ENCODE assay signal across 10 cellular contexts in genomic region chr7:142808461-142808801, GRCh38. TPM values are rescaled to one million over a fixed set of nuclear protein-coding genes. Genes with fewer than 3 reads are reported as not detected.
A peak's percentile ranks its signal among the peaks of the same experiment; 100 is the strongest.
DNase-seq lines count a peak whose midpoint lies in the region; ATAC-seq lines count a peak whose summit lies in the region.
"Had no signal": no experiment of that assay in that cellular context is flagged by ENCODE, and none has a peak within 500 bp of the region (broad histone marks: within the 10 kb centered on the region; RNA-seq: fewer than 3 reads in every experiment).

No MANE protein-coding gene starts in this region.

- peak overlapping the region; percentile 81 for H3K4me3 Mint-ChIP-seq in activated naive CD8-positive, alpha-beta T cell

- H3K27ac ChIP-seq in BLaER1 treated with 17β-estradiol and CSF1 and Interleukin-3, amounts not matched to agents 10 nM and 100 nM, result peak overlapping the region in 10 of 11 experiments; percentile 15 to 89 (median 74); a peak in 18 of 22 replicates
- no peak overlapping the region for H3K27ac ChIP-seq in neuronal stem cell (replicated peaks; ENCODE audit: low read length)

- peaks cover 12% of the 10 kb centered on the region for H3K36me3 Mint-ChIP-seq in activated naive CD8-positive, alpha-beta T cell

- no peaks in the 10 kb centered on the region for H3K36me3 ChIP-seq in BLaER1 treated with 17β-estradiol and CSF1 and Interleukin-3, amounts not matched to agents 10 nM and 100 nM
- H3K36me3 ChIP-seq in neuronal stem cell (replicated peaks in 1 of 2; ENCODE audit: control insufficient read depth in 2 of 2, insufficient read depth in 2 of 2, low read length in 2 of 2), result no peaks in the 10 kb centered on the region
- H3K36me3 ChIP-seq: thoracic aorta had no signal

- no peak overlapping the region for H2AK5ac ChIP-seq in neuronal stem cell (ENCODE audit: low read depth, low read length)

- no peak overlapping the region for H3K4ac ChIP-seq in neuronal stem cell (ENCODE audit: low read length)

- no peaks in the 10 kb centered on the region for H3K9me3 ChIP-seq in BLaER1 treated with 17β-estradiol and CSF1 and Interleukin-3, amounts not matched to agents 10 nM and 100 nM (replicated peaks in 1 of 11)
- H3K9me3 ChIP-seq in neuronal stem cell (replicated peaks in 1 of 2; ENCODE audit: control insufficient read depth in 2 of 2, insufficient read depth in 1 of 2, low read depth in 1 of 2, low read length in 2 of 2), result no peaks in the 10 kb centered on the region
- H3K9me3 ChIP-seq: thoracic aorta had no signal

- no peak overlapping the region for H4K8ac ChIP-seq in neuronal stem cell (ENCODE audit: low read depth, low read length)

- peaks cover 96% of the 10 kb centered on the region for H3K4me1 Mint-ChIP-seq in activated naive CD8-positive, alpha-beta T cell (ENCODE audit: low read depth)

- H2BK15ac ChIP-seq in neuronal stem cell (ENCODE audit: low read length), result no peak overlapping the region

- H3K27ac Mint-ChIP-seq in activated naive CD8-positive, alpha-beta T cell, result peak overlapping the region; percentile 99

- H3K14ac ChIP-seq in neuronal stem cell (ENCODE audit: low read length), result no peak overlapping the region

- H4K20me1 ChIP-seq in BLaER1 treated with 17β-estradiol and CSF1 and Interleukin-3, amounts not matched to agents 10 nM and 100 nM, result peaks cover 0 to 7% (median 0%) of the 10 kb centered on the region in 11 experiments; a peak in 1 of 22 replicates

- H3K9ac ChIP-seq in BLaER1 treated with 17β-estradiol and CSF1 and Interleukin-3, amounts not matched to agents 10 nM and 100 nM, result peak overlapping the region in 9 of 11 experiments; percentile 23 to 71 (median 44); a peak in 14 of 22 replicates
- no peak overlapping the region for H3K9ac ChIP-seq in neuronal stem cell (ENCODE audit: low read depth, low read length, poor library complexity)

- H3K27me3 Mint-ChIP-seq in activated naive CD8-positive, alpha-beta T cell, result no peaks in the 10 kb centered on the region

- peak overlapping the region in 10 of 11 experiments; percentile 45 to 95 (median 82); a peak in 20 of 22 replicates for H3K4me2 ChIP-seq in BLaER1 treated with 17β-estradiol and CSF1 and Interleukin-3, amounts not matched to agents 10 nM and 100 nM
- H3K4me2 ChIP-seq in neuronal stem cell (ENCODE audit: insufficient read depth, low read length, poor library complexity, severe bottlenecking), result no peak overlapping the region

- no peak overlapping the region for H2BK12ac ChIP-seq in neuronal stem cell (ENCODE audit: low read length)

- no peak overlapping the region for H2AFZ ChIP-seq in neuronal stem cell (ENCODE audit: low read length)

- no peak overlapping the region for H2BK5ac ChIP-seq in neuronal stem cell (ENCODE audit: low read length)

- no peak overlapping the region for H3K18ac ChIP-seq in neuronal stem cell (ENCODE audit: low read length)

- no peak overlapping the region for H3K23ac ChIP-seq in neuronal stem cell (ENCODE audit: low read depth, low read length, poor library complexity)

- no peak overlapping the region for H4K91ac ChIP-seq in neuronal stem cell (ENCODE audit: low read depth, low read length, poor library complexity)

- H3K4me3 ChIP-seq in BLaER1 treated with 17β-estradiol and CSF1 and Interleukin-3, amounts not matched to agents 10 nM and 100 nM, result no peak overlapping the region
- H3K4me3 ChIP-seq in neuronal stem cell (ENCODE audit: low read length in 2 of 2), result no peak overlapping the region
- H3K4me3 ChIP-seq: thoracic aorta had no signal

- no peak overlapping the region for H2BK120ac ChIP-seq in neuronal stem cell (ENCODE audit: low read depth, low read length)

- no peaks in the 10 kb centered on the region for H3K79me1 ChIP-seq in neuronal stem cell (ENCODE audit: low read depth, low read length)

- H3K27me3 ChIP-seq in BLaER1 treated with 17β-estradiol and CSF1 and Interleukin-3, amounts not matched to agents 10 nM and 100 nM, result no peaks in the 10 kb centered on the region
- H3K27me3 ChIP-seq in neuronal stem cell (ENCODE audit: control insufficient read depth in 3 of 3, insufficient read depth in 3 of 3, low read depth in 1 of 3, low read length in 3 of 3), result no peaks in the 10 kb centered on the region

- DNase-seq in DMS114 treated with DMSO at 0.1 percent for 48 hours (lab: John Stamatoyannopoulos, UW; ENCODE audit: unreplicated experiment) (no peak), GDM1 (lab: John Stamatoyannopoulos, UW) (no peak), neuronal stem cell (ENCODE audit: low spot score) (no peak), SHP77 treated with DMSO at 0.1 percent for 48 hours (lab: John Stamatoyannopoulos, UW) (no peak)
- DNase-seq: COR-L47 had no signal

- H3K9me3 Mint-ChIP-seq in activated naive CD8-positive, alpha-beta T cell (ENCODE audit: low read depth), result no peaks in the 10 kb centered on the region

- peak; percentile 26 for ATAC-seq in GM19438 (IDR thresholded peaks at IDR 0.05; ENCODE audit: low read depth, unreplicated experiment)
- peak; percentile 33 for ATAC-seq in HG03135 (IDR thresholded peaks at IDR 0.05; ENCODE audit: unreplicated experiment)

- peaks cover 19 to 93% (median 86%) of the 10 kb centered on the region in 10 experiments for H3K4me1 ChIP-seq in BLaER1 treated with 17β-estradiol and CSF1 and Interleukin-3, amounts not matched to agents 10 nM and 100 nM
- H3K4me1 ChIP-seq in neuronal stem cell (ENCODE audit: control insufficient read depth in 2 of 2, insufficient read depth in 1 of 2, low read depth in 1 of 2, low read length in 2 of 2), result no peaks in the 10 kb centered on the region

RNA-seq across cellular contexts. Expression of gene PRSS2, which starts 37.7 kb away (rescaled TPM):
- polyA plus RNA-seq in neuronal stem cell (2013, experiment 1 of 2), result not detected
- polyA plus RNA-seq in neuronal stem cell (2013, experiment 2 of 2), result not detected

RNA-seq across cellular contexts. Expression of gene EPHB6, which starts 46.4 kb away (rescaled TPM):
- polyA plus RNA-seq in neuronal stem cell (2013, experiment 1 of 2), result 9.7 TPM
- polyA plus RNA-seq in neuronal stem cell (2013, experiment 2 of 2), result 8.5 TPM

RNA-seq across cellular contexts. Expression of gene PRSS1, which starts 59.2 kb away (rescaled TPM):
- not detected for polyA plus RNA-seq in neuronal stem cell (2013, experiment 1 of 2)
- polyA plus RNA-seq in neuronal stem cell (2013, experiment 2 of 2), result not detected
